ENCODE assay signal across 22 cellular contexts in the genomic region with DNA sequence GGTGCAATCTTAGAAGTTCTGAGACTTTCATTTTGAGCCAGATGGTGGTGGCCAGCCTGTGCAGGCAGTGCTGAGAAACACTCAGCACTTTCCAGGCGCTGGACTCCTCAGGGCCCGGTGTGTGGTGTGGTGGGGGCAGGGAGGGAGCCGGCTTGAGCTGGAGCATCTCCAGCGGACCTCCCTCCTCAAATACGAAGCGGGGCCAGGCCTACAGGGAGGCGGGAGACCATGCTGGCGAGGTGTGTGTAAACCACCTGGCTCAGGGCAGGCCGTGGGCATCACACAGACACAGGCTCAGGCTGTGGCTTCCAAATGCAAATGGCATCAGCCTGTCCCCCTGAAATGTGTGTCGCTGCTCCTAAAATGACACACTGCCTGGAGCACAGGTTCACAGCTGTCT. TPM values are rescaled to one million over a fixed set of nuclear protein-coding genes. Genes with fewer than 3 reads are reported as not detected.
DNase-seq lines count a peak whose midpoint lies in the region; ATAC-seq and TF ChIP-seq lines count a peak whose summit lies in the region.
"Had no signal": no experiment of that assay in that cellular context is flagged by ENCODE, and none has a peak within 500 bp of the region (broad histone marks: within the 10 kb centered on the region; RNA-seq: fewer than 3 reads in every experiment).

No MANE protein-coding gene starts in this region.

- no peak overlapping the region for H3K18ac ChIP-seq in IMR-90 (ENCODE audit: low read depth, low read length)

- no TSS peak for BruUV-seq in IMR-90 (replicated peaks; lab: Mats Ljungman, UMichigan)

- DNase-seq in 8988T (peak; percentile 5), IMR-90 (no peak), chondrocyte (ENCODE audit: low spot score) (peak; percentile 79), posterior vena cava (ENCODE audit: low spot score) (peak; percentile 66), stomach (no peak), activated gamma-delta T cell treated with Interleukin-2 at 50 U/mL for 16 hours (no peak)
- DNase-seq in CD4-positive, alpha-beta memory T cell: no peak
- DNase-seq: Caco-2; CD4-positive, alpha-beta T cell; GOT3; KG1; MM.1S; NCI-H1048; NCI-H1417; NCI-H1694; NCI-H2171 treated with DMSO at 0.1 percent for 48 hours; NCI-H345; NCI-H510A treated with DMSO at 0.1 percent for 48 hours; NCI-H774; PC-3; T-cell had no signal

- H4K5ac ChIP-seq in IMR-90 (ENCODE audit: low read depth, low read length): no peak overlapping the region

- no peak overlapping the region for H2BK15ac ChIP-seq in IMR-90 (ENCODE audit: low read depth, low read length)

- no peak overlapping the region for H2AFZ ChIP-seq in IMR-90 (replicated peaks; ENCODE audit: low read length, poor library complexity)

- H3K4ac ChIP-seq in IMR-90 (ENCODE audit: low read depth, low read length): no peak overlapping the region

- dilution Hi-C loops in IMR-90 (cut with HindIII; ENCODE audit: low sequenced_read_pairs, unreplicated experiment): no loop called here

- no peak overlapping the region for H4K91ac ChIP-seq in IMR-90 (ENCODE audit: insufficient read depth, low read depth, low read length)

- no peaks in the 10 kb centered on the region for H3K79me1 ChIP-seq in IMR-90 (ENCODE audit: low read depth in 1 of 2, low read length in 2 of 2)

- H3K9me3 Mint-ChIP-seq in chondrocyte (ENCODE audit: low read depth): no peaks in the 10 kb centered on the region
- H3K9me3 Mint-ChIP-seq in CD4-positive, alpha-beta memory T cell: no peaks in the 10 kb centered on the region
- H3K9me3 Mint-ChIP-seq: CD4-positive, alpha-beta T cell; T-cell had no signal

- no peaks in the 10 kb centered on the region for H3K27me3 Mint-ChIP-seq in chondrocyte (ENCODE audit: low read depth)
- H3K27me3 Mint-ChIP-seq in CD4-positive, alpha-beta memory T cell: no peaks in the 10 kb centered on the region
- H3K27me3 Mint-ChIP-seq: CD4-positive, alpha-beta T cell; T-cell had no signal

- H3K27me3 ChIP-seq in IMR-90 (ENCODE audit: control insufficient read depth, insufficient read depth, low read length) (no peaks in the 10 kb centered on the region), stomach (no peaks in the 10 kb centered on the region)
- H3K27me3 ChIP-seq in CD4-positive, alpha-beta memory T cell (ENCODE audit: insufficient read depth, low read length): no peaks in the 10 kb centered on the region
- H3K27me3 ChIP-seq: BLaER1 treated with 17β-estradiol and CSF1 and Interleukin-3, amounts not matched to agents 10 nM and 100 nM had no signal

- no peak overlapping the region for H3K23ac ChIP-seq in IMR-90 (ENCODE audit: low read depth, low read length)

- TF ChIP-seq CTCF in IMR-90 (conservative IDR thresholded peaks at IDR 0.05; ENCODE audit: low read depth, low read length) (no peak), chondrocyte (IDR thresholded peaks at IDR 0.05) (no peak), stomach (IDR thresholded peaks at IDR 0.05) (no peak)

- in situ Hi-C loops in IMR-90 (cut with MboI; ENCODE audit: low sequenced_read_pairs): no loop called here

- H3K4me1 Mint-ChIP-seq in chondrocyte (ENCODE audit: low read depth): peaks cover 4% of the 10 kb centered on the region
- H3K4me1 Mint-ChIP-seq in CD4-positive, alpha-beta memory T cell: no peaks in the 10 kb centered on the region
- H3K4me1 Mint-ChIP-seq: T-cell had no signal

- H4K8ac ChIP-seq in IMR-90 (ENCODE audit: low read depth in 2 of 2, low read length in 2 of 2): no peak overlapping the region

- no peaks in the 10 kb centered on the region for H3K4me1 ChIP-seq in IMR-90 (ENCODE audit: control insufficient read depth, insufficient read depth, low read length)
- no peaks in the 10 kb centered on the region for H3K4me1 ChIP-seq in stomach
- H3K4me1 ChIP-seq in CD4-positive, alpha-beta memory T cell (ENCODE audit: insufficient read depth, low read length): no peaks in the 10 kb centered on the region
- H3K4me1 ChIP-seq: Caco-2 had no signal

- H3K4me2 ChIP-seq in IMR-90 (ENCODE audit: low read depth, low read length): no peak overlapping the region

- H3K36me3 ChIP-seq in IMR-90 (ENCODE audit: control insufficient read depth, insufficient read depth, low read length) (no peaks in the 10 kb centered on the region), stomach (peaks cover 3 to 74% (median 52%) of the 10 kb centered on the region in 4 donors)
- no peaks in the 10 kb centered on the region for H3K36me3 ChIP-seq in CD4-positive, alpha-beta memory T cell (ENCODE audit: insufficient read depth, low read length)
- H3K36me3 ChIP-seq: BLaER1 treated with 17β-estradiol and CSF1 and Interleukin-3, amounts not matched to agents 10 nM and 100 nM had no signal

- no peak overlapping the region for H2BK20ac ChIP-seq in IMR-90 (ENCODE audit: low read depth, low read length)

- H3K4me3 Mint-ChIP-seq in chondrocyte (ENCODE audit: unreplicated experiment): no peak overlapping the region
- no peak overlapping the region for H3K4me3 Mint-ChIP-seq in CD4-positive, alpha-beta memory T cell
- H3K4me3 Mint-ChIP-seq: CD4-positive, alpha-beta T cell; T-cell had no signal

- peaks cover 13% of the 10 kb centered on the region for H3K36me3 Mint-ChIP-seq in chondrocyte (ENCODE audit: low read depth)
- H3K36me3 Mint-ChIP-seq in CD4-positive, alpha-beta memory T cell: peaks cover 2 to 5% of the 10 kb centered on the region in 2 donors

- no peak overlapping the region for H2AK5ac ChIP-seq in IMR-90 (ENCODE audit: low read depth, low read length)

- no peak overlapping the region for H3K56ac ChIP-seq in IMR-90 (ENCODE audit: extremely low read depth, insufficient read depth, low read length)

- TF ChIP-seq POLR2A in IMR-90 (IDR thresholded peaks at IDR 0.05; ENCODE audit: low read depth, low read length) (no peak), stomach (IDR thresholded peaks at IDR 0.05) (no peak)

- no peak for TF ChIP-seq RAD21 in IMR-90 (IDR thresholded peaks at IDR 0.05; ENCODE audit: low read length)

- no peaks in the 10 kb centered on the region; the same call in 1 of the 2 replicates for H4K20me1 ChIP-seq in IMR-90 (ENCODE audit: insufficient read depth, low read length)
- H4K20me1 ChIP-seq: BLaER1 treated with 17β-estradiol and CSF1 and Interleukin-3, amounts not matched to agents 10 nM and 100 nM had no signal

- H3K4me3 ChIP-seq in IMR-90 (ENCODE audit: insufficient read depth, low read depth, low read length) (no peak overlapping the region), stomach (no peak overlapping the region)
- no peak overlapping the region for H3K4me3 ChIP-seq in CD4-positive, alpha-beta memory T cell (ENCODE audit: low read length in 2 of 2)
- H3K4me3 ChIP-seq: BLaER1 treated with 17β-estradiol and CSF1 and Interleukin-3, amounts not matched to agents 10 nM and 100 nM had no signal

- POLR2A ChIA-PET in IMR-90 (lab: Charles Lee; ENCODE audit: unreplicated experiment): no interaction called here
- POLR2A ChIA-PET in CD4-positive, alpha-beta memory T cell (lab: Charles Lee; ENCODE audit: partially characterized antibody): no interaction called here

- H3K9me1 ChIP-seq in IMR-90 (ENCODE audit: insufficient read depth, low read length): no peaks in the 10 kb centered on the region

- TF ChIP-seq EP300 in stomach (IDR thresholded peaks at IDR 0.05): no peak

- no peak overlapping the region for H2BK5ac ChIP-seq in IMR-90 (ENCODE audit: low read depth, low read length, poor library complexity, severe bottlenecking)

- no peak overlapping the region for H3K27ac Mint-ChIP-seq in chondrocyte (ENCODE audit: unreplicated experiment)
- H3K27ac Mint-ChIP-seq in CD4-positive, alpha-beta memory T cell: no peak overlapping the region
- H3K27ac Mint-ChIP-seq: CD4-positive, alpha-beta T cell; T-cell had no signal

- H2AK9ac ChIP-seq in IMR-90 (replicated peaks; ENCODE audit: low read depth, low read length, poor library complexity): peak overlapping the region; percentile 37

- CTCF ChIA-PET in IMR-90 (lab: Yijun Ruan, JAX): interaction anchor here (1.7 kb wide), 1 partner anchor 11 kb away, joined by 4 read pairs; no protein-coding TSS in a partner anchor
- CTCF ChIA-PET in CD4-positive, alpha-beta memory T cell (lab: Charles Lee; ENCODE audit: partially characterized antibody): no interaction called here

- ATAC-seq in IMR-90 (ENCODE audit: low read depth): no peak
- ATAC-seq: PC-3, T-cell had no signal

- WGBS in IMR-90 (ENCODE audit: extremely low coverage in 2 of 2, insufficient read length in 1 of 2), 2 experiments: 76% methylated on average over 5 of the region's 10 CpGs; no CpG with 5 or more reads in 1 of the 2 experiments
- 70 to 86% (median 71%) methylated on average over 9 to 10 of the region's 10 CpGs for WGBS in stomach, 5 donors

- H3K9me3 ChIP-seq in IMR-90 (ENCODE audit: control insufficient read depth, insufficient read depth, low read length) (no peaks in the 10 kb centered on the region), stomach (no peaks in the 10 kb centered on the region)
- no peaks in the 10 kb centered on the region for H3K9me3 ChIP-seq in CD4-positive, alpha-beta memory T cell (ENCODE audit: control insufficient read depth in 1 of 2, low read length in 2 of 2)
- H3K9me3 ChIP-seq: BLaER1 treated with 17β-estradiol and CSF1 and Interleukin-3, amounts not matched to agents 10 nM and 100 nM; Caco-2 had no signal

- intact Hi-C loops in IMR-90 (cut with micrococcal nuclease) (no loop called here), posterior vena cava (cut with DNase I) (no loop called here), stomach (cut with DNase I; ENCODE audit: low total_unique reads) (no loop called here)
- intact Hi-C loops in CD4-positive, alpha-beta memory T cell (cut with micrococcal nuclease): no loop called here

- H2BK120ac ChIP-seq in IMR-90 (ENCODE audit: low read depth, low read length): no peak overlapping the region

- no peak overlapping the region for H3K14ac ChIP-seq in IMR-90 (replicated peaks; ENCODE audit: low read depth, low read length)

- H3K27ac ChIP-seq in IMR-90 (ENCODE audit: insufficient read depth, low read length): no peak overlapping the region
- H3K27ac ChIP-seq in stomach: no peak overlapping the region
- H3K27ac ChIP-seq in CD4-positive, alpha-beta memory T cell (ENCODE audit: low read depth, low read length): no peak overlapping the region

- no peak overlapping the region for H3K9ac ChIP-seq in IMR-90 (ENCODE audit: low read depth, low read length)

TF ChIP-seq in IMR-90, 13 proteins besides CTCF, POLR2A, EP300 and RAD21 (continues in another document):
- TF ChIP-seq MXI1 (IDR thresholded peaks at IDR 0.05; ENCODE audit: borderline replicate concordance, low read depth, low read length) (no peak), MAZ (IDR thresholded peaks at IDR 0.05; ENCODE audit: borderline replicate concordance, low read depth, low read length) (no peak), FOS (IDR thresholded peaks at IDR 0.05; ENCODE audit: low read depth, low read length) (no peak)

RNA-seq across cellular contexts. Expression of gene RANBP3, which starts 33.3 kb away (rescaled TPM):
- total RNA-seq in IMR-90 (2012; rRNA removed) (42.5 and 46.7 TPM in 2 replicates), chondrocyte (53.5 to 65.5 TPM (median 57.7 TPM) in 3 replicates), posterior vena cava (10 to 100 TPM; 48.3 to 55.4 TPM), stomach (100 to 1,000 TPM in 2 of 5 donors, 10 to 100 TPM in 3; 28.6 to 235 (median 85.9) TPM)
- polyA plus RNA-seq in IMR-90 (2012; rRNA removed) (111 and 165 TPM in 2 replicates), stomach (10 to 100 TPM; 27.7 to 34.4 (median 31.2) TPM)
- 75.6 and 136 TPM in 2 replicates for polyA plus RNA-seq in IMR-90 (2012; cell fraction: cytosol; rRNA removed)
- polyA plus RNA-seq in IMR-90 (2012; cell fraction: nucleus; rRNA removed; ENCODE audit: low replicate concordance): 170 and 215 TPM in 2 replicates
- 10 to 100 TPM; 84.1 to 94.9 TPM for total RNA-seq in CD4-positive, alpha-beta memory T cell
- polyA plus RNA-seq in CD4-positive, alpha-beta memory T cell: 10 to 100 TPM in 1 of 2 donors, 1 to 10 TPM in 1; 3.4 to 11.6 TPM

Comparison
In these comparisons a context has a peak if more than half of its experiments do, and no peak if none do; other contexts are left out.
1. DNase-seq: peak in 8988T (single experiment), chondrocyte (single experiment) and posterior vena cava (single experiment); none in IMR-90 (single experiment), stomach (single experiment), activated gamma-delta T cell treated with Interleukin-2 at 50 U/mL for 16 hours (single experiment) and CD4-positive, alpha-beta memory T cell (0 of 5).